25 cellular contexts compared by ENCODE assay signal in the genomic region with DNA sequence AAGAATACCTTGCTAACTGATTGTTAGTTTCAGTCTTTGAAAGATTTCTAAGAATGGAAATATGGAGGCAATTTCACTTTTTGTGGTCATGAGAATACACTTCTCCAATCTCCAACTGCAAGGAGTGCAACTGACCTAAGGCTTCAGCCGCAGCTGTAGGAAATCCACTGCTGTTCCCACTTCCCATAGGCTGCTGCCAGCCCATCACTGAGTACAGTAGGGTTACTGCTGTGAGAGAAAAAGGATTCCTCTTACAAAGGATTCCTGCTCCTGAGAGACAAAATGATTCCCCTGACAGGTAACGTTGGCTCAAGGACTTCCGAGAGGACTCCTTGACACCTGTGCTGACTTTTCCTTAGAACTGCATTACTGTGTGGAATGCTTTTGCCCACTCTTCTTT.
"Had no signal": no experiment of that assay in that cellular context is flagged by ENCODE, and none has a peak within 500 bp of the region (broad histone marks: within the 10 kb centered on the region; RNA-seq: fewer than 3 reads in every experiment).

No MANE protein-coding gene starts in this region.

- H3K36me3 ChIP-seq: breast epithelium, esophagus squamous epithelium, sigmoid colon, thoracic aorta had no signal

- FAIRE-seq: keratinocyte, small intestine, urothelium cell line had no signal

- H3K4me3 ChIP-seq: breast epithelium, esophagus squamous epithelium, heart right ventricle, psoas muscle, sigmoid colon, thoracic aorta had no signal

- H3K4me1 ChIP-seq: breast epithelium, esophagus squamous epithelium, heart right ventricle, parathyroid adenoma, psoas muscle, sigmoid colon had no signal

- H3K27ac ChIP-seq: breast epithelium, esophagus squamous epithelium, heart right ventricle, parathyroid adenoma, psoas muscle, sigmoid colon, thoracic aorta had no signal

- H3K9me3 ChIP-seq: breast epithelium, esophagus squamous epithelium, heart right ventricle, psoas muscle, sigmoid colon, thoracic aorta had no signal

- H2AFZ ChIP-seq: parathyroid adenoma had no signal

- H3K9ac ChIP-seq: parathyroid adenoma had no signal

- H3K79me2 ChIP-seq: parathyroid adenoma had no signal

- H3K27me3 ChIP-seq: breast epithelium, esophagus squamous epithelium, heart right ventricle, sigmoid colon had no signal

- DNase-seq: activated B cell treated with CpG ODN at 0.5 μM for 24 hours; activated CD8-positive, alpha-beta T cell treated with anti-CD3 and anti-CD28 coated beads, Interleukin-2, amount 10 ng/mL, durations not matched to agents 7 days and 5 days; activated naive CD4-positive, alpha-beta T cell; activated T-cell treated with anti-CD3 and anti-CD28 coated beads for 4 hours; activated T-cell treated with anti-CD3 and anti-CD28 coated beads, Interleukin-2, amount 50 U/mL, for 72 hours; central memory CD4-positive, alpha-beta T cell; esophagus squamous epithelium; foreskin melanocyte; heart right ventricle; left cardiac atrium; mammary epithelial cell; midbrain; naive thymus-derived CD8-positive, alpha-beta T cell; occipital lobe; psoas muscle; sigmoid colon; small intestine; stimulated activated CD4-positive, alpha-beta T cell treated with anti-CD3 and anti-CD28 coated beads, Interleukin-4, amount 100 ng/mL, for 24 hours; T-helper 2 cell; trophoblast cell had no signal
